ENCODE assay signal across 1 cellular context in the genomic region with DNA sequence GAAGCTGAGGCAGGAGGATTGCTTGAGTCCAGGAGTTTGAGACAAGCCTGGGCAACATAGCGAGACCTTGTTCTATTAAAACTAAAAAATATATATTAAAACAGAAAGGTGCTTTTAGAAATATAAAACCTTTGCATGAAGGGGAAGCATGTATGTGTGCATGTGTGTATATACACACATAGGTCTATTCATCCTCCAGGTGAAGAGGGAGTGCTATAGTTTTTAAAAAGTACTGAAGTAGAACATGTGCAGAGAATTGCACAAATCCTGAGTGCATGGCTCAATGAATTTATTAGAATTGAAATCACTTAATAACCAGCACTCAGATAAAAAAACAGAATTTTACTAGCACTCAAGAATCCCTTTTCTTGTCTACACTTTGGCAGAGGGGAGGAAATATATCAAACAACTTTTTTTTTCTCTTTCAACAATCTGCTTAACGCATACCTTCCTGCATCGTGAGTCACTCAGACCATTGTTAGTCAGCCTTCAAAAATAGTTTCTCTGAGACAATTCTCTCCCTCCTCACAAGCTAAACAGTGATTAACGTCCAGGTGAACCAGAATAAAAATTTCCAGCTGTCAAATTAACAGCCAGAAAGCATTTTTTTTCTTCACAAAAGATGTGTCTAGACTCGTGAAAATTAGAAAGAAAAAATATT.
A peak's percentile ranks its signal among the peaks of the same experiment; 100 is the strongest.
TF ChIP-seq lines count a peak whose summit lies in the region.

No MANE protein-coding gene starts in this region.

TF ChIP-seq in HCT116, 20 proteins besides CTCF, POLR2A, EP300 and RAD21 (continued from another document):
- TF ChIP-seq FOSL1 (IDR thresholded peaks at IDR 0.05; ENCODE audit: low read depth) (peak; percentile 35; the same call in 1 of the 2 replicates), EZH2 (IDR thresholded peaks at IDR 0.05) (no peak), POLR2AphosphoS5 (IDR thresholded peaks at IDR 0.05; ENCODE audit: low read depth, low read length) (no peak), YY1 (IDR thresholded peaks at IDR 0.05; ENCODE audit: extremely low read depth, insufficient replicate concordance, low read depth, low read length) (no peak)
TF ChIP-seq in HCT116: peak in this region for 1.
